ENCODE assay signal across 1 cellular context in genomic region chr2:86150502-86150901, GRCh38.
TF ChIP-seq lines count a peak whose summit lies in the region.

No MANE protein-coding gene starts in this region.

TF ChIP-seq in HEK293, 187 proteins besides CTCF, POLR2A, EP300 and RAD21:
- TF ChIP-seq, protein P1, sequence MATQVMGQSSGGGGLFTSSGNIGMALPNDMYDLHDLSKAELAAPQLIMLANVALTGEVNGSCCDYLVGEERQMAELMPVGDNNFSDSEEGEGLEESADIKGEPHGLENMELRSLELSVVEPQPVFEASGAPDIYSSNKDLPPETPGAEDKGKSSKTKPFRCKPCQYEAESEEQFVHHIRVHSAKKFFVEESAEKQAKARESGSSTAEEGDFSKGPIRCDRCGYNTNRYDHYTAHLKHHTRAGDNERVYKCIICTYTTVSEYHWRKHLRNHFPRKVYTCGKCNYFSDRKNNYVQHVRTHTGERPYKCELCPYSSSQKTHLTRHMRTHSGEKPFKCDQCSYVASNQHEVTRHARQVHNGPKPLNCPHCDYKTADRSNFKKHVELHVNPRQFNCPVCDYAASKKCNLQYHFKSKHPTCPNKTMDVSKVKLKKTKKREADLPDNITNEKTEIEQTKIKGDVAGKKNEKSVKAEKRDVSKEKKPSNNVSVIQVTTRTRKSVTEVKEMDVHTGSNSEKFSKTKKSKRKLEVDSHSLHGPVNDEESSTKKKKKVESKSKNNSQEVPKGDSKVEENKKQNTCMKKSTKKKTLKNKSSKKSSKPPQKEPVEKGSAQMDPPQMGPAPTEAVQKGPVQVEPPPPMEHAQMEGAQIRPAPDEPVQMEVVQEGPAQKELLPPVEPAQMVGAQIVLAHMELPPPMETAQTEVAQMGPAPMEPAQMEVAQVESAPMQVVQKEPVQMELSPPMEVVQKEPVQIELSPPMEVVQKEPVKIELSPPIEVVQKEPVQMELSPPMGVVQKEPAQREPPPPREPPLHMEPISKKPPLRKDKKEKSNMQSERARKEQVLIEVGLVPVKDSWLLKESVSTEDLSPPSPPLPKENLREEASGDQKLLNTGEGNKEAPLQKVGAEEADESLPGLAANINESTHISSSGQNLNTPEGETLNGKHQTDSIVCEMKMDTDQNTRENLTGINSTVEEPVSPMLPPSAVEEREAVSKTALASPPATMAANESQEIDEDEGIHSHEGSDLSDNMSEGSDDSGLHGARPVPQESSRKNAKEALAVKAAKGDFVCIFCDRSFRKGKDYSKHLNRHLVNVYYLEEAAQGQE (tag by site-specific recombination; IDR thresholded peaks at IDR 0.05), result peak; percentile 50; the same call in 1 of the 2 replicates
- TF ChIP-seq KLF16 (tag by site-specific recombination; IDR thresholded peaks at IDR 0.05), result no peak
TF ChIP-seq in HEK293: peak in this region for 1.
